1 cellular context compared by ENCODE assay signal in genomic region chr6:29908341-29908662, GRCh38.
TF ChIP-seq lines count a peak whose summit lies in the region.

No MANE protein-coding gene starts in this region.

TF ChIP-seq in liver, 16 proteins besides CTCF, POLR2A, EP300 and RAD21 (continued from another document):
- TF ChIP-seq ZBTB33 (IDR thresholded peaks at IDR 0.05) (no peak), JUND (IDR thresholded peaks at IDR 0.05) (no peak), FOXA2 (IDR thresholded peaks at IDR 0.05) (no peak), MAX (IDR thresholded peaks at IDR 0.05) (no peak)
